20 cellular contexts compared by ENCODE assay signal in genomic region chr1:151723726-151724370, GRCh38. TPM values are rescaled to one million over a fixed set of nuclear protein-coding genes. Genes with fewer than 3 reads are reported as not detected.
"Had no signal": no experiment of that assay in that cellular context is flagged by ENCODE, and none has a peak within 500 bp of the region (broad histone marks: within the 10 kb centered on the region; RNA-seq: fewer than 3 reads in every experiment).

No MANE protein-coding gene starts in this region.

- DNase-seq: activated CD4-positive, alpha-beta memory T cell treated with anti-CD3 and anti-CD28 coated beads, Interleukin-2, amount 10 ng/mL, durations not matched to agents 7 days and 5 days; activated CD4-positive, alpha-beta T cell treated with anti-CD3 and anti-CD28 coated beads for 4 hours; activated effector memory CD4-positive, alpha-beta T cell treated with Interleukin-2 at 50 U/mL for 16 hours; activated naive CD4-positive, alpha-beta T cell treated with anti-CD3 and anti-CD28 coated beads, Interleukin-2, amount 50 U/mL, for 16 hours; activated T-cell treated with anti-CD3 and anti-CD28 coated beads, Interleukin-2, amount 50 U/mL, for 4 hours; gastrocnemius medialis; heart left ventricle; sigmoid colon; spleen; stomach; T-helper 1 cell; testis; upper lobe of left lung had no signal

- H3K36me3 ChIP-seq: cardiac muscle cell, gastrocnemius medialis, heart left ventricle, neural progenitor cell, sigmoid colon, spleen, stomach, upper lobe of left lung had no signal

- ATAC-seq: activated T-cell treated with anti-CD3 and anti-CD28 coated beads, Interleukin-2, amount 50 U/mL, for 4 hours; gastrocnemius medialis; heart left ventricle had no signal

- H3K27me3 ChIP-seq: gastrocnemius medialis, sigmoid colon, testis, upper lobe of left lung had no signal

- H3K9me3 ChIP-seq: gastrocnemius medialis, heart left ventricle, sigmoid colon, spleen, stomach, testis, upper lobe of left lung had no signal

- FAIRE-seq: colon had no signal

- H3K4me3 ChIP-seq: cardiac muscle cell, gastrocnemius medialis, heart left ventricle, neural progenitor cell, sigmoid colon, spleen, stomach, testis, upper lobe of left lung had no signal

- H3K27ac ChIP-seq: cardiac muscle cell, gastrocnemius medialis, heart left ventricle, neural progenitor cell, sigmoid colon, spleen, stomach, testis, upper lobe of left lung had no signal

- H3K9ac ChIP-seq: neural progenitor cell had no signal

RNA-seq across cellular contexts. Expression of gene RIIAD1, which starts 2.5 kb away (rescaled TPM):
- total RNA-seq: activated CD4-positive, alpha-beta memory T cell treated with anti-CD3 and anti-CD28 coated beads, Interleukin-2, amount 10 ng/mL, durations not matched to agents 7 days and 5 days; activated T-cell treated with anti-CD3 and anti-CD28 coated beads, Interleukin-2, amount 50 U/mL, for 4 hours; cardiac muscle cell; gastrocnemius medialis; left lobe of liver; lung microvascular endothelial cell; osteocyte; stomach had no signal
- polyA plus RNA-seq: adipose tissue, cardiac muscle cell, spleen had no signal

RNA-seq across cellular contexts. Expression of gene CELF3, which starts 7.2 kb away (rescaled TPM):
- total RNA-seq: activated CD4-positive, alpha-beta memory T cell treated with anti-CD3 and anti-CD28 coated beads, Interleukin-2, amount 10 ng/mL, durations not matched to agents 7 days and 5 days; activated T-cell treated with anti-CD3 and anti-CD28 coated beads, Interleukin-2, amount 50 U/mL, for 4 hours; gastrocnemius medialis; heart left ventricle; left lobe of liver; lung microvascular endothelial cell; osteocyte had no signal
- polyA plus RNA-seq: cardiac muscle cell, heart left ventricle had no signal
